ENCODE assay signal across 8 cellular contexts in genomic region chr17:77280304-77280910, GRCh38.
A peak's percentile ranks its signal among the peaks of the same experiment; 100 is the strongest.
DNase-seq lines count a peak whose midpoint lies in the region; ATAC-seq and TF ChIP-seq lines count a peak whose summit lies in the region.

No MANE protein-coding gene starts in this region.

- peaks cover 13 to 34% (median 20%) of the 10 kb centered on the region in 4 donors for H3K4me1 ChIP-seq in esophagus muscularis mucosa
- peaks cover 18 to 20% of the 10 kb centered on the region in 2 donors for H3K4me1 ChIP-seq in gastrocnemius medialis

- DNase-seq in AG10803 (ENCODE audit: low read depth): peak; percentile 40
- peak; percentile 35 for DNase-seq in RPMI8226
- DNase-seq in esophagus muscularis mucosa (ENCODE audit: extremely low spot score): no peak
- DNase-seq in gastrocnemius medialis: no peak
- DNase-seq in NCI-H524 (lab: John Stamatoyannopoulos, UW): no peak

- no peaks in the 10 kb centered on the region for H3K36me3 ChIP-seq in esophagus muscularis mucosa
- no peaks in the 10 kb centered on the region for H3K36me3 ChIP-seq in gastrocnemius medialis

- intact Hi-C loops in esophagus muscularis mucosa (cut with DNase I): no loop called here
- intact Hi-C loops in gastrocnemius medialis (cut with DNase I; ENCODE audit: low total_unique reads): loop anchor here (2.0 kb wide), 2 partner anchors 50 to 214 kb away; no protein-coding TSS in a partner anchor

- in situ Hi-C loops in gastrocnemius medialis (cut with MboI; ENCODE audit: low sequenced_read_pairs in 4 of 4): no loop called here

- no peak overlapping the region for H3K27ac ChIP-seq in esophagus muscularis mucosa (replicated peaks in 1 of 4)
- H3K27ac ChIP-seq in gastrocnemius medialis: no peak overlapping the region

- TF ChIP-seq POLR2A in esophagus muscularis mucosa (IDR thresholded peaks at IDR 0.05; ENCODE audit: low read depth): no peak
- no peak for TF ChIP-seq POLR2A in gastrocnemius medialis (IDR thresholded peaks at IDR 0.05)

- ATAC-seq in GM21526 (IDR thresholded peaks at IDR 0.05; ENCODE audit: low FRiP score, unreplicated experiment) (peak; percentile 10), gastrocnemius medialis (no peak), GM21390 (IDR thresholded peaks at IDR 0.05; ENCODE audit: unreplicated experiment) (no peak), GM21529 (IDR thresholded peaks at IDR 0.05; ENCODE audit: unreplicated experiment) (no peak)

- TF ChIP-seq EP300 in esophagus muscularis mucosa (IDR thresholded peaks at IDR 0.05): no peak

- 45% methylated on average over 24 of the region's 30 CpGs for WGBS in esophagus muscularis mucosa

- H3K4me3 ChIP-seq in AG10803 (ENCODE audit: low read length) (peak overlapping the region; percentile 49), esophagus muscularis mucosa (peak overlapping the region; percentile 54 to 71 (median 55)), gastrocnemius medialis (peak overlapping the region; percentile 26 to 70 (median 52))

- H3K9me3 ChIP-seq in esophagus muscularis mucosa: no peaks in the 10 kb centered on the region
- no peaks in the 10 kb centered on the region for H3K9me3 ChIP-seq in gastrocnemius medialis

- TF ChIP-seq CTCF in AG10803 (conservative IDR thresholded peaks at IDR 0.05; ENCODE audit: low read length) (no peak), esophagus muscularis mucosa (IDR thresholded peaks at IDR 0.05) (no peak), gastrocnemius medialis (IDR thresholded peaks at IDR 0.05 in 4 of 5, conservative IDR thresholded peaks at IDR 0.05 in 1 of 5) (no peak)

- peaks cover 0 to 15% (median 2%) of the 10 kb centered on the region in 4 donors for H3K27me3 ChIP-seq in esophagus muscularis mucosa
- H3K27me3 ChIP-seq in gastrocnemius medialis: peaks cover 0 to 3% (median 0%) of the 10 kb centered on the region in 3 donors

Comparison
In these comparisons a context has a peak if more than half of its experiments do, and no peak if none do; other contexts are left out.
1. DNase-seq: peak in AG10803 (single experiment) and RPMI8226 (single experiment); none in esophagus muscularis mucosa (single experiment), gastrocnemius medialis (0 of 2) and NCI-H524 (0 of 2).
2. Peak in every context shown above with its lines, with median percentiles within 50 percentile points of each other: H3K4me3 ChIP-seq.